ENCODE assay signal across 15 cellular contexts in the genomic region with DNA sequence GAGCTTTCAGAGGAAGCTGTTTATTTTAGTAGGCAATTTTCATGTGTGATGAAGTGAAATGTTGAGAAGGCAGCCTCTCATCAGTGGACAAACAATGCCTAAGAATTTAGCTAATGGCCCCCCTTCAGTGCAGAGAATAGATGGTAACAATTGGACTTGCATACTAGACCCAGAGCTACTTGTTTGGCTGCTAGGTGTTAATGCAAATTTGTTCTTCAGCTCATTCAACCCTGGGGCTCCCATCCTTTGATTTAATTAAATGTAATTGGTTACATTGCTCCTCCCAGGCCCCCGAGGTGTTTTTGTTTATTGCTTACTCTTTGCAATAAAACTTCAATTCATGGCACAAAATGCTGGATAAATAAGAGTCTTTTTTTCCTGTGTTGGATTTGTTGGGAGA.
"Had no signal": no experiment of that assay in that cellular context is flagged by ENCODE, and none has a peak within 500 bp of the region (broad histone marks: within the 10 kb centered on the region; RNA-seq: fewer than 3 reads in every experiment).

No MANE protein-coding gene starts in this region.

- H3K4me1 Mint-ChIP-seq: activated T-helper 17 cell treated with anti-CD3 and anti-CD28 coated beads, Interleukin-2, amount 50 U/mL, for 72 hours had no signal

- H3K4me2 ChIP-seq: smooth muscle cell had no signal

- H3K27ac Mint-ChIP-seq: activated naive CD4-positive, alpha-beta T cell treated with anti-CD3 and anti-CD28 coated beads for 36 hours; activated T-helper 17 cell treated with anti-CD3 and anti-CD28 coated beads, Interleukin-2, amount 50 U/mL, for 72 hours had no signal

- H3K9me3 ChIP-seq: gastrocnemius medialis, lower lobe of right lung, right atrium auricular region, tibial artery, uterus had no signal

- H3K4me3 ChIP-seq: gastrocnemius medialis, lower lobe of right lung, right atrium auricular region, smooth muscle cell, tibial artery, uterus had no signal

- ATAC-seq: activated T-helper 17 cell treated with anti-CD3 and anti-CD28 coated beads, Interleukin-2, amount 50 U/mL, for 72 hours; gastrocnemius medialis; left cardiac atrium; lower lobe of right lung had no signal

- H3K4me1 ChIP-seq: gastrocnemius medialis, lower lobe of right lung, right atrium auricular region, uterus had no signal

- DNase-seq: activated CD4-positive, alpha-beta T cell treated with anti-CD3 and anti-CD28 coated beads, Interleukin-2, amount 50 U/mL, for 1 hour; activated naive CD4-positive, alpha-beta T cell treated with anti-CD3 and anti-CD28 coated beads for 36 hours; activated T-cell treated with anti-CD3 and anti-CD28 coated beads for 4 hours; effector memory CD4-positive, alpha-beta T cell; gastrocnemius medialis; left cardiac atrium; lower lobe of right lung; midbrain; naive B cell; tibial artery; uterus had no signal

- H3K27ac ChIP-seq: epithelial cell of prostate, gastrocnemius medialis, lower lobe of right lung, right atrium auricular region, tibial artery, uterus had no signal

- H3K36me3 ChIP-seq: gastrocnemius medialis, lower lobe of right lung, right atrium auricular region, tibial artery, uterus had no signal

- H3K9me3 Mint-ChIP-seq: activated naive CD4-positive, alpha-beta T cell treated with anti-CD3 and anti-CD28 coated beads for 36 hours; activated T-helper 17 cell treated with anti-CD3 and anti-CD28 coated beads, Interleukin-2, amount 50 U/mL, for 72 hours had no signal

- H3K4me3 Mint-ChIP-seq: activated naive CD4-positive, alpha-beta T cell treated with anti-CD3 and anti-CD28 coated beads for 36 hours; activated T-helper 17 cell treated with anti-CD3 and anti-CD28 coated beads, Interleukin-2, amount 50 U/mL, for 72 hours; naive B cell had no signal

- H3K27me3 ChIP-seq: gastrocnemius medialis, right atrium auricular region, tibial artery, uterus had no signal

- H3K27me3 Mint-ChIP-seq: activated T-helper 17 cell treated with anti-CD3 and anti-CD28 coated beads, Interleukin-2, amount 50 U/mL, for 72 hours; naive B cell had no signal
